Comparison of ENCODE assay signal across 22 cellular contexts in genomic region chr17:66461343-66461995, GRCh38.
DNase-seq lines count a peak whose midpoint lies in the region; ATAC-seq, FAIRE-seq and TF ChIP-seq lines count a peak whose summit lies in the region.
"Had no signal": no experiment of that assay in that cellular context is flagged by ENCODE, and none has a peak within 500 bp of the region (broad histone marks: within the 10 kb centered on the region; RNA-seq: fewer than 3 reads in every experiment).

No MANE protein-coding gene starts in this region.

- intact Hi-C loops in HepG2 (cut with micrococcal nuclease; ENCODE audit: unreplicated experiment): loop anchor here (10.0 kb wide), 1 partner anchor 83 kb away; no protein-coding TSS in a partner anchor

- no peak overlapping the region for H3K4me3 Mint-ChIP-seq in CD4-positive, CD25-positive, alpha-beta regulatory T cell
- H3K4me3 Mint-ChIP-seq: immature natural killer cell, type B pancreatic cell had no signal

- H3K9ac ChIP-seq in HepG2 (ENCODE audit: insufficient read depth, low read depth, low read length): no peak overlapping the region

- H3K27ac ChIP-seq in ACC112 (ENCODE audit: low read depth, low read length) (peak overlapping the region; percentile 97), SJCRH30 (peak overlapping the region; percentile 87), HepG2 (ENCODE audit: extremely low read length, insufficient read depth, low read length) (peak overlapping the region; percentile 17)
- H3K27ac ChIP-seq in CD4-positive, CD25-positive, alpha-beta regulatory T cell (ENCODE audit: insufficient read depth, low read length, poor library complexity, severe bottlenecking): no peak overlapping the region
- H3K27ac ChIP-seq: pancreas had no signal

- TF ChIP-seq RAD21 in HepG2 (CRISPR knock-in tag; IDR thresholded peaks at IDR 0.05): no peak

- peaks cover 6% of the 10 kb centered on the region; the same call in 1 of the 2 replicates for H3K36me3 ChIP-seq in ACC112 (ENCODE audit: insufficient read depth, low read length)
- peaks cover 4% of the 10 kb centered on the region for H3K36me3 ChIP-seq in CD4-positive, CD25-positive, alpha-beta regulatory T cell (ENCODE audit: control insufficient read depth, insufficient read depth, low read length)
- H3K36me3 ChIP-seq in SJCRH30: no peaks in the 10 kb centered on the region
- no peaks in the 10 kb centered on the region for H3K36me3 ChIP-seq in HepG2 (replicated peaks in 1 of 2; ENCODE audit: control insufficient read depth in 1 of 2, insufficient read depth in 2 of 2, low read length in 2 of 2)
- H3K36me3 ChIP-seq: BE2C, heart right ventricle, pancreas, sigmoid colon had no signal

- CTCF ChIA-PET in HepG2 (lab: Yijun Ruan, JAX; ENCODE audit: low intra/inter-chr PET ratio, low total read pairs): no interaction called here

- H3K4me1 Mint-ChIP-seq in CD4-positive, CD25-positive, alpha-beta regulatory T cell: peaks cover 9 to 38% (median 25%) of the 10 kb centered on the region in 4 donors
- H3K4me1 Mint-ChIP-seq: naive B cell had no signal

- TF ChIP-seq EP300 in HepG2 (IDR thresholded peaks at IDR 0.05; ENCODE audit: low read depth in 2 of 2, low read length in 2 of 2) (no peak), HepG2 (CRISPR knock-in tag; IDR thresholded peaks at IDR 0.05; ENCODE audit: borderline replicate concordance) (no peak)

- peaks cover 62% of the 10 kb centered on the region for H3K4me1 ChIP-seq in ACC112 (ENCODE audit: control insufficient read depth, insufficient read depth, low read length, unreplicated experiment)
- no peaks in the 10 kb centered on the region for H3K4me1 ChIP-seq in CD4-positive, CD25-positive, alpha-beta regulatory T cell (ENCODE audit: control insufficient read depth, insufficient read depth, low read length, poor library complexity, severe bottlenecking)
- peaks cover 67% of the 10 kb centered on the region for H3K4me1 ChIP-seq in SJCRH30
- H3K4me1 ChIP-seq in HepG2 (ENCODE audit: insufficient read depth, low read length): peaks cover 61% of the 10 kb centered on the region

- no peaks in the 10 kb centered on the region for H4K20me1 ChIP-seq in HepG2 (ENCODE audit: insufficient read depth, low read length)

- no peak for TF ChIP-seq CTCF in HepG2 (CRISPR knock-in tag; IDR thresholded peaks at IDR 0.05)

- BruUV-seq in HepG2 (replicated peaks; lab: Mats Ljungman, UMichigan): no TSS peak

- H3K4me2 ChIP-seq in HepG2 (ENCODE audit: low read depth, low read length): no peak overlapping the region

- peaks cover 19% of the 10 kb centered on the region for H3K36me3 Mint-ChIP-seq in CD4-positive, CD25-positive, alpha-beta regulatory T cell
- H3K36me3 Mint-ChIP-seq: type B pancreatic cell had no signal

- peak overlapping the region in 2 of 3 donors; percentile 2 to 10 for H3K27ac Mint-ChIP-seq in CD4-positive, CD25-positive, alpha-beta regulatory T cell
- H3K27ac Mint-ChIP-seq: immature natural killer cell, naive B cell, type B pancreatic cell had no signal

- H3K4me3 ChIP-seq in ACC112 (ENCODE audit: low read depth, low read length): no peak overlapping the region
- H3K4me3 ChIP-seq in CD4-positive, CD25-positive, alpha-beta regulatory T cell (ENCODE audit: low read depth, low read length): no peak overlapping the region
- H3K4me3 ChIP-seq in SJCRH30: no peak overlapping the region
- H3K4me3 ChIP-seq in HepG2 (replicated peaks in 1 of 3; ENCODE audit: insufficient read depth in 1 of 3, low read depth in 2 of 3, low read length in 3 of 3): no peak overlapping the region
- H3K4me3 ChIP-seq: coronary artery, heart right ventricle, lung, pancreas, sigmoid colon had no signal

- H3K9me3 Mint-ChIP-seq in CD4-positive, CD25-positive, alpha-beta regulatory T cell: peaks cover 0 to 6% (median 6%) of the 10 kb centered on the region in 7 donors
- H3K9me3 Mint-ChIP-seq: type B pancreatic cell had no signal

- in situ Hi-C loops in HepG2 (cut with HindIII; ENCODE audit: extremely low pct_ligation_motif_present, low pct_unique_long_range_greater_than_20kb): no loop called here

- H3K27me3 Mint-ChIP-seq in CD4-positive, CD25-positive, alpha-beta regulatory T cell: no peaks in the 10 kb centered on the region
- H3K27me3 Mint-ChIP-seq: naive B cell, type B pancreatic cell had no signal

- H2AFZ ChIP-seq in ACC112 (ENCODE audit: low read length, unreplicated experiment): no peak overlapping the region
- H2AFZ ChIP-seq in HepG2 (ENCODE audit: low read length): no peak overlapping the region

- FAIRE-seq in HepG2 (lab: Jason Lieb, UNC): no peak
- FAIRE-seq: pancreas had no signal

- DNase-seq in CD4-positive, CD25-positive, alpha-beta regulatory T cell: no peak
- DNase-seq in SJCRH30: peak; percentile 62 to 75
- DNase-seq in HepG2 (ENCODE audit: low spot score): no peak
- no peak for DNase-seq in T-helper 9 cell
- no peak for DNase-seq in cerebellum (ENCODE audit: low spot score)
- DNase-seq in NOMO-1 (lab: John Stamatoyannopoulos, UW; ENCODE audit: unreplicated experiment in 2 of 2): no peak
- DNase-seq: activated CD4-positive, alpha-beta T cell treated with anti-CD3 and anti-CD28 coated beads, Interleukin-2, amount 50 U/mL, for 1 hour; activated naive CD4-positive, alpha-beta T cell treated with anti-CD3 and anti-CD28 coated beads, Interleukin-2, amount 50 U/mL, for 16 hours; BE2C; heart right ventricle; immature natural killer cell; naive B cell; NCI-H1436 treated with DMSO at 0.1 percent for 48 hours; pancreas; RPMI8226; sigmoid colon; stimulated activated naive CD4-positive, alpha-beta T cell had no signal

- TF ChIP-seq POLR2A in HepG2 (IDR thresholded peaks at IDR 0.05; ENCODE audit: insufficient read depth in 1 of 2, low read depth in 2 of 2, low read length in 2 of 2): no peak

- no peaks in the 10 kb centered on the region for H3K27me3 ChIP-seq in ACC112 (ENCODE audit: insufficient read depth, low read length)
- no peaks in the 10 kb centered on the region for H3K27me3 ChIP-seq in CD4-positive, CD25-positive, alpha-beta regulatory T cell (ENCODE audit: control insufficient read depth, insufficient read depth, low read length)
- no peaks in the 10 kb centered on the region for H3K27me3 ChIP-seq in SJCRH30
- H3K27me3 ChIP-seq in HepG2 (ENCODE audit: control insufficient read depth in 1 of 2, insufficient read depth in 2 of 2, low read length in 2 of 2): no peaks in the 10 kb centered on the region
- H3K27me3 ChIP-seq: BE2C, heart right ventricle, pancreas, sigmoid colon had no signal

- POLR2A ChIA-PET in HepG2 (lab: Yijun Ruan, JAX): interaction anchor here (1.3 kb wide), 1 partner anchor 46 kb away, joined by 3 read pairs; no protein-coding TSS in a partner anchor

- H3K79me2 ChIP-seq in ACC112 (ENCODE audit: control insufficient read depth, insufficient read depth, low read length, unreplicated experiment) (peaks cover 61% of the 10 kb centered on the region), HepG2 (ENCODE audit: insufficient read depth, low read length) (peaks cover 14% of the 10 kb centered on the region)

- WGBS in HepG2 (ENCODE audit: low lambda C conversion rate): 89% methylated on average over 7 of the region's 7 CpGs

- no peak for ATAC-seq in CD4-positive, CD25-positive, alpha-beta regulatory T cell (ENCODE audit: low read depth in 2 of 2)
- ATAC-seq in HepG2 (no peak), HG03520 (IDR thresholded peaks at IDR 0.05; ENCODE audit: unreplicated experiment) (no peak)
- ATAC-seq: heart right ventricle had no signal

- peaks cover 0 to 5% of the 10 kb centered on the region in 2 experiments for H3K9me3 ChIP-seq in CD4-positive, CD25-positive, alpha-beta regulatory T cell (ENCODE audit: control insufficient read depth in 2 of 2, low read length in 2 of 2)
- H3K9me3 ChIP-seq in SJCRH30 (replicated peaks) (no peaks in the 10 kb centered on the region), HepG2 (ENCODE audit: low read length) (peaks cover 9% of the 10 kb centered on the region; the same call in 1 of the 2 replicates)
- H3K9me3 ChIP-seq: BE2C, pancreas, sigmoid colon had no signal

TF ChIP-seq in HepG2, 621 proteins besides CTCF, POLR2A, EP300 and RAD21:
- TF ChIP-seq ZNF44 (CRISPR knock-in tag; IDR thresholded peaks at IDR 0.05) (0 out of 2 replicates have a peak, but pooled peaks have one; percentile 35), SMYD3 (CRISPR knock-in tag; IDR thresholded peaks at IDR 0.05) (no peak)
- TF ChIP-seq, protein P1, sequence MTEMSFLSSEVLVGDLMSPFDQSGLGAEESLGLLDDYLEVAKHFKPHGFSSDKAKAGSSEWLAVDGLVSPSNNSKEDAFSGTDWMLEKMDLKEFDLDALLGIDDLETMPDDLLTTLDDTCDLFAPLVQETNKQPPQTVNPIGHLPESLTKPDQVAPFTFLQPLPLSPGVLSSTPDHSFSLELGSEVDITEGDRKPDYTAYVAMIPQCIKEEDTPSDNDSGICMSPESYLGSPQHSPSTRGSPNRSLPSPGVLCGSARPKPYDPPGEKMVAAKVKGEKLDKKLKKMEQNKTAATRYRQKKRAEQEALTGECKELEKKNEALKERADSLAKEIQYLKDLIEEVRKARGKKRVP (CRISPR knock-in tag; IDR thresholded peaks at IDR 0.05): peak in 1 of 2 experiments; percentile 35; a peak in 1 of 4 replicates

Comparison
In these comparisons a context has a peak if more than half of its experiments do, and no peak if none do; other contexts are left out.
1. DNase-seq: peak in SJCRH30 (2 of 2); none in CD4-positive, CD25-positive, alpha-beta regulatory T cell (0 of 3), HepG2 (single experiment), T-helper 9 cell (single experiment), cerebellum (single experiment) and NOMO-1 (0 of 2).